ENCODE assay signal across 20 cellular contexts in the genomic region with DNA sequence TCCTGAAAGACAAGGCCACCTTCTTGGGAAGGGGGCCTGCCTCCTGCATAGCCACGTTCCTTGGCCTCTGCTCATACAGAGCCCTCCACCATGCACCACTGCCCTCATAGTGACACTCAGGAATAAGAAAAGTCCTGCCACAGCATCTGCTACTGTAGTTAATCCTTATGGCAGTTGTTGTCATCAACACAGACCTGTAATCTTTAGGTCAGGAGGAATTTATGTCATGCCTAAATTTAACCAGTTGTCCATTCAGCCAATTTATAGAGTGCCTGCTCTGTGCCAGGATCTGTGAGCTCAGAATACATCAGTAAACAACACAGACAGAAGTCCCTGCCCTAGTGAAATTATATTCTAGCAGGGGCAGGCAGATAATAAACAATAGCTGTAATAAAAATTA. TPM values are rescaled to one million over a fixed set of nuclear protein-coding genes. Genes with fewer than 3 reads are reported as not detected.
A peak's percentile ranks its signal among the peaks of the same experiment; 100 is the strongest.
DNase-seq lines count a peak whose midpoint lies in the region; ATAC-seq, FAIRE-seq and TF ChIP-seq lines count a peak whose summit lies in the region.
"Had no signal": no experiment of that assay in that cellular context is flagged by ENCODE, and none has a peak within 500 bp of the region (broad histone marks: within the 10 kb centered on the region; RNA-seq: fewer than 3 reads in every experiment).

No MANE protein-coding gene starts in this region.

- 45 to 55% methylated on average over 1 of the region's 1 CpG for WGBS in heart right ventricle, 2 donors
- WGBS in sigmoid colon, 2 donors = 86 to 93% methylated on average over 1 of the region's 1 CpG

- H3K27ac ChIP-seq in heart right ventricle (peak overlapping the region in 7 of 10 donors; percentile 3 to 74 (median 38)), sigmoid colon (peak overlapping the region in 3 of 4 donors; percentile 17 to 38 (median 21))
- H3K27ac ChIP-seq: A549; BLaER1 treated with 17β-estradiol and CSF1 and Interleukin-3, amounts not matched to agents 10 nM and 100 nM; SJCRH30 had no signal

- no peak for TF ChIP-seq EP300 in sigmoid colon (IDR thresholded peaks at IDR 0.05)

- peak; percentile 92 for FAIRE-seq in D721Med (lab: Jason Lieb, UNC)
- FAIRE-seq: A549 had no signal

- no peak for TF ChIP-seq POLR2A in sigmoid colon (IDR thresholded peaks at IDR 0.05)

- H3K36me3 ChIP-seq in heart right ventricle (no peaks in the 10 kb centered on the region), sigmoid colon (no peaks in the 10 kb centered on the region)
- H3K36me3 ChIP-seq: BLaER1 treated with 17β-estradiol and CSF1 and Interleukin-3, amounts not matched to agents 10 nM and 100 nM; MG63; SJCRH30 had no signal

- H3K4me1 ChIP-seq in heart right ventricle = peaks cover 5 to 52% (median 34%) of the 10 kb centered on the region in 9 donors
- H3K4me1 ChIP-seq in sigmoid colon = peaks cover 0 to 43% (median 20%) of the 10 kb centered on the region in 4 donors
- H3K4me1 ChIP-seq: A549; BLaER1 treated with 17β-estradiol and CSF1 and Interleukin-3, amounts not matched to agents 10 nM and 100 nM had no signal

- no peak overlapping the region for H3K4me3 ChIP-seq in heart right ventricle
- H3K4me3 ChIP-seq in sigmoid colon = no peak overlapping the region
- H3K4me3 ChIP-seq: A549; BLaER1 treated with 17β-estradiol and CSF1 and Interleukin-3, amounts not matched to agents 10 nM and 100 nM; MG63; SJCRH30 had no signal

- no peaks in the 10 kb centered on the region for H3K9me3 ChIP-seq in heart right ventricle
- no peaks in the 10 kb centered on the region for H3K9me3 ChIP-seq in sigmoid colon
- H3K9me3 ChIP-seq: A549; BLaER1 treated with 17β-estradiol and CSF1 and Interleukin-3, amounts not matched to agents 10 nM and 100 nM; MG63; SJCRH30 had no signal

- intact Hi-C loops in heart right ventricle (cut with DNase I) (no loop called here), sigmoid colon (cut with DNase I) (no loop called here)

- no peak for TF ChIP-seq CTCF in D721Med (IDR thresholded peaks at IDR 0.05; ENCODE audit: insufficient read depth, missing control alignments)
- TF ChIP-seq CTCF in heart right ventricle (IDR thresholded peaks at IDR 0.05) = no peak
- TF ChIP-seq CTCF in sigmoid colon (IDR thresholded peaks at IDR 0.05) = no peak

- DNase-seq in D721Med (ENCODE audit: insufficient read length, low spot score) (peak; percentile 53), NCI-H82 treated with DMSO at 0.1 percent for 48 hours (lab: John Stamatoyannopoulos, UW; ENCODE audit: unreplicated experiment) (peak; percentile 85), heart right ventricle (no peak), sigmoid colon (peak; percentile 28), amygdala (lab: John Stamatoyannopoulos, UW) (no peak), mesenteric fat pad (ENCODE audit: low spot score) (no peak)
- no peak for DNase-seq in activated CD4-positive, alpha-beta T cell treated with anti-CD3 and anti-CD28 coated beads, Interleukin-2, amount 50 U/mL, for 4 hours
- DNase-seq: DMS153, H9, IMR-90, Karpas-422, MG63, NCI-H1092, NCI-H146, NCI-H510A treated with DMSO at 0.1 percent for 48 hours, RPMI8226 had no signal

- H3K27me3 ChIP-seq in heart right ventricle (no peaks in the 10 kb centered on the region), sigmoid colon (no peaks in the 10 kb centered on the region)
- H3K27me3 ChIP-seq: BLaER1 treated with 17β-estradiol and CSF1 and Interleukin-3, amounts not matched to agents 10 nM and 100 nM; MG63; SJCRH30 had no signal

- ATAC-seq in heart right ventricle (peak in 7 of 8 donors; percentile 53 to 85 (median 78)), GM21723 (IDR thresholded peaks at IDR 0.05; ENCODE audit: unreplicated experiment) (no peak)
- ATAC-seq: A549 had no signal

RNA-seq across cellular contexts. Expression of gene FAM124A, which starts 44.4 kb away (rescaled TPM):
- total RNA-seq in heart right ventricle (10 to 100 TPM in 2 of 10 donors, 1 to 10 TPM in 8; 5.1 to 14.0 (median 8.4) TPM), sigmoid colon (10 to 100 TPM; 11.7 to 18.3 (median 16.3) TPM), mesenteric fat pad (11.5 TPM)
- polyA plus RNA-seq in heart right ventricle (1 to 10 TPM; 2.1 to 5.2 TPM), sigmoid colon (1 to 10 TPM in 1 of 3 donors, under 1 TPM in 2; 0.23 to 2.4 (median 0.60) TPM)
- total RNA-seq: IMR-90 had no signal

Comparison
In these comparisons a context has a peak if more than half of its experiments do, and no peak if none do; other contexts are left out.
1. DNase-seq: peak in D721Med (single experiment), NCI-H82 treated with DMSO at 0.1 percent for 48 hours (single experiment) and sigmoid colon (single experiment); none in heart right ventricle (0 of 2), amygdala (0 of 56), activated CD4-positive, alpha-beta T cell treated with anti-CD3 and anti-CD28 coated beads, Interleukin-2, amount 50 U/mL, for 4 hours (0 of 2) and mesenteric fat pad (single experiment).